In the genomic region with DNA sequence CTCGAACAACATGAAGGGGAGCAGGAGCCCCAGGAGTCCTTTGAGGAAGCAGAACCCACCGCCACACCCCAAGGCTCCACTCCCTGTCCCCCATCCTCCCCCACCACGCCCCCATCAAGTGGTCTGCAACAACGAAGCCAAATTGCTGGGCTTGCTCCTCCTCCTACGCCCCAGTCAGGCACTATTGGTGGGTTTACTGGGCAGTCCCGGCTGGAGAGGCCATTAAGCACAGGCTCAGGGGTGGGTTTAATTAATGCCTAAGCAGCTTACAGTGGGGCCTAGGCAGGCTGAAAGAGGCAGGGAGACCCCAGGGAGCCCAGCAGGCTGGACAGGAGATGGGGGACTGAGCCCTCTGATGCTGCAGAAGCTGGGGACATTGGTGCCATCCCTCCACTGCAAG, we compare ENCODE assay signal across 24 cellular contexts. TPM values are rescaled to one million over a fixed set of nuclear protein-coding genes. Genes with fewer than 3 reads are reported as not detected.
A peak's percentile ranks its signal among the peaks of the same experiment; 100 is the strongest.
DNase-seq lines count a peak whose midpoint lies in the region; ATAC-seq and TF ChIP-seq lines count a peak whose summit lies in the region.
"Had no signal": no experiment of that assay in that cellular context is flagged by ENCODE, and none has a peak within 500 bp of the region (broad histone marks: within the 10 kb centered on the region; RNA-seq: fewer than 3 reads in every experiment).

No MANE protein-coding gene starts in this region.

- H2AK5ac ChIP-seq in neuronal stem cell (ENCODE audit: low read depth, low read length) = peak overlapping the region; percentile 6

- H3K4me2 ChIP-seq in neuronal stem cell (ENCODE audit: insufficient read depth, low read length, poor library complexity, severe bottlenecking) = no peak overlapping the region

- H3K23ac ChIP-seq in neuronal stem cell (ENCODE audit: low read depth, low read length, poor library complexity) = no peak overlapping the region

- no peaks in the 10 kb centered on the region for H3K36me3 Mint-ChIP-seq in endodermal cell (ENCODE audit: low read depth)

- H2AFZ ChIP-seq in neuronal stem cell (ENCODE audit: low read length) = peak overlapping the region; percentile 17

- H3K27me3 ChIP-seq in endodermal cell (ENCODE audit: control insufficient read depth, insufficient read depth, low read length, poor library complexity, severe bottlenecking) (peaks cover 41% of the 10 kb centered on the region), neuronal stem cell (ENCODE audit: control insufficient read depth in 3 of 3, insufficient read depth in 3 of 3, low read depth in 1 of 3, low read length in 3 of 3) (peaks cover 0 to 37% (median 0%) of the 10 kb centered on the region in 3 experiments)

- POLR2A ChIA-PET in HEK293 (lab: Yijun Ruan, JAX) = interaction anchor here (0.8 kb wide), 1 partner anchor 36 kb away, joined by 3 read pairs; no protein-coding TSS in a partner anchor
- POLR2A ChIA-PET in HEK293T (lab: Yijun Ruan, JAX) = no interaction called here

- H3K4ac ChIP-seq in neuronal stem cell (ENCODE audit: low read length) = no peak overlapping the region

- no peak overlapping the region for H3K27ac Mint-ChIP-seq in endodermal cell
- H3K27ac Mint-ChIP-seq: CD4-positive, CD25-positive, alpha-beta regulatory T cell had no signal

- peaks cover 13% of the 10 kb centered on the region for H3K4me1 Mint-ChIP-seq in endodermal cell

- peaks cover 1% of the 10 kb centered on the region for H3K79me1 ChIP-seq in neuronal stem cell (ENCODE audit: low read depth, low read length)

- H3K14ac ChIP-seq in neuronal stem cell (ENCODE audit: low read length) = no peak overlapping the region

- CTCF ChIA-PET in HEK293 (lab: Yijun Ruan, JAX) = interaction anchor here (0.8 to 5.5 kb wide), 5 partner anchors 8 to 43 kb away, joined by 3 to 39 read pairs (median 9); no protein-coding TSS in a partner anchor
- CTCF ChIA-PET in HEK293T (lab: Yijun Ruan, JAX) = interaction anchor here (0.5 to 1.0 kb wide), 3 partner anchors 8 to 24 kb away, joined by 5 read pairs; no protein-coding TSS in a partner anchor

- H2BK12ac ChIP-seq in neuronal stem cell (ENCODE audit: low read length) = no peak overlapping the region

- no peak for TF ChIP-seq CTCF in HEK293 (tag by site-specific recombination; IDR thresholded peaks at IDR 0.05)
- no peak for TF ChIP-seq CTCF in endodermal cell (conservative IDR thresholded peaks at IDR 0.05)

- H3K27ac ChIP-seq in HEK293 (ENCODE audit: extremely low read depth, low read depth, low read length) = no peak overlapping the region
- H3K27ac ChIP-seq in endodermal cell (ENCODE audit: low read depth, low read length) = peak overlapping the region; percentile 10
- H3K27ac ChIP-seq in neuronal stem cell (replicated peaks; ENCODE audit: low read length) = peak overlapping the region; percentile 63
- H3K27ac ChIP-seq: BLaER1, SK-N-MC had no signal

- peak; percentile 87 for DNase-seq in NCI-H82 treated with DMSO at 0.1 percent for 48 hours (lab: John Stamatoyannopoulos, UW; ENCODE audit: unreplicated experiment)
- peak; percentile 69 for DNase-seq in endodermal cell
- DNase-seq in neuronal stem cell (ENCODE audit: low spot score) = no peak
- no peak for DNase-seq in AG08395 (ENCODE audit: low spot score)
- DNase-seq in HEK293T (ENCODE audit: extremely low spot score) = no peak
- DNase-seq: CD4-positive, CD25-positive, alpha-beta regulatory T cell; DMS153; DND-41; GOT3; KBM-7; MV-4-11; NCI-H1105 treated with DMSO at 0.1 percent for 48 hours; NCI-H146; NCI-H2029; SIG-M5 had no signal

- no peak overlapping the region for H3K4me3 ChIP-seq in HEK293 (ENCODE audit: low read depth, low read length)
- no peak overlapping the region for H3K4me3 ChIP-seq in endodermal cell (ENCODE audit: low read length)
- no peak overlapping the region for H3K4me3 ChIP-seq in neuronal stem cell (ENCODE audit: low read length in 2 of 2)
- H3K4me3 ChIP-seq: BLaER1, SK-N-MC had no signal

- no peak overlapping the region for H3K4me3 Mint-ChIP-seq in endodermal cell

- no peak overlapping the region for H4K8ac ChIP-seq in neuronal stem cell (ENCODE audit: low read depth, low read length)

- no peak overlapping the region for H3K9ac ChIP-seq in endodermal cell (ENCODE audit: extremely low read depth, low read length, poor library complexity, severe bottlenecking)
- H3K9ac ChIP-seq in neuronal stem cell (ENCODE audit: low read depth, low read length, poor library complexity) = peak overlapping the region; percentile 38
- H3K9ac ChIP-seq: BLaER1 had no signal

- H4K91ac ChIP-seq in neuronal stem cell (ENCODE audit: low read depth, low read length, poor library complexity) = no peak overlapping the region

- H2BK5ac ChIP-seq in neuronal stem cell (ENCODE audit: low read length) = no peak overlapping the region

- H3K9me3 Mint-ChIP-seq in endodermal cell = no peaks in the 10 kb centered on the region
- H3K9me3 Mint-ChIP-seq: CD4-positive, CD25-positive, alpha-beta regulatory T cell had no signal

- H2BK15ac ChIP-seq in neuronal stem cell (ENCODE audit: low read length) = peak overlapping the region; percentile 0

- H2BK120ac ChIP-seq in neuronal stem cell (ENCODE audit: low read depth, low read length) = no peak overlapping the region

- no peak for ATAC-seq in HG03039 (IDR thresholded peaks at IDR 0.05; ENCODE audit: unreplicated experiment)
- ATAC-seq: HCT116 had no signal

- peaks cover 14% of the 10 kb centered on the region for H3K4me1 ChIP-seq in HEK293 (ENCODE audit: control insufficient read depth, insufficient read depth, low read length)
- no peaks in the 10 kb centered on the region for H3K4me1 ChIP-seq in endodermal cell (ENCODE audit: control insufficient read depth, insufficient read depth, low read length)
- H3K4me1 ChIP-seq in neuronal stem cell (ENCODE audit: control insufficient read depth in 2 of 2, insufficient read depth in 1 of 2, low read depth in 1 of 2, low read length in 2 of 2) = peaks cover 26 to 39% of the 10 kb centered on the region in 2 donors

- peaks cover 0 to 5% of the 10 kb centered on the region in 2 experiments; a peak in 1 of 3 replicates for H3K36me3 ChIP-seq in HEK293 (ENCODE audit: control insufficient read depth in 2 of 2, insufficient read depth in 1 of 2, low read length in 2 of 2)
- no peaks in the 10 kb centered on the region for H3K36me3 ChIP-seq in endodermal cell (ENCODE audit: control insufficient read depth, insufficient read depth, low read length)
- peaks cover 0 to 8% of the 10 kb centered on the region in 2 donors for H3K36me3 ChIP-seq in neuronal stem cell (replicated peaks in 1 of 2; ENCODE audit: control insufficient read depth in 2 of 2, insufficient read depth in 2 of 2, low read length in 2 of 2)
- H3K36me3 ChIP-seq: BLaER1 had no signal

- peaks cover 46% of the 10 kb centered on the region for H3K27me3 Mint-ChIP-seq in endodermal cell (ENCODE audit: insufficient read depth)

- WGBS in endodermal cell (ENCODE audit: insufficient coverage in 1 of 2, insufficient read length in 1 of 2), 2 experiments = 55 to 76% methylated on average over 3 to 6 of the region's 6 CpGs
- no CpG with 5 or more reads among the region's 6 CpGs for WGBS in neuronal stem cell (ENCODE audit: extremely low coverage in 2 of 2, insufficient read length in 2 of 2, insufficient replicate concordance in 1 of 2), 2 donors

- H3K9me3 ChIP-seq in HEK293 (ENCODE audit: control insufficient read depth, insufficient read depth, low read depth, low read length) (no peaks in the 10 kb centered on the region), endodermal cell (ENCODE audit: control insufficient read depth, low read length) (no peaks in the 10 kb centered on the region), neuronal stem cell (replicated peaks in 1 of 2; ENCODE audit: control insufficient read depth in 2 of 2, insufficient read depth in 1 of 2, low read depth in 1 of 2, low read length in 2 of 2) (no peaks in the 10 kb centered on the region)
- H3K9me3 ChIP-seq: BLaER1 had no signal

- peak overlapping the region; percentile 63 for H3K18ac ChIP-seq in neuronal stem cell (ENCODE audit: low read length)

TF ChIP-seq in HEK293, 187 proteins besides CTCF, POLR2A, EP300 and RAD21:
- no peak for TF ChIP-seq SCRT1 (tag by site-specific recombination; IDR thresholded peaks at IDR 0.05; ENCODE audit: borderline replicate concordance)
- peak; percentile 48 for TF ChIP-seq ZIC2 (tag by site-specific recombination; IDR thresholded peaks at IDR 0.05)
- 0 out of 2 replicates have a peak, but pooled peaks have one; percentile 14 for TF ChIP-seq EGR2 (tag by site-specific recombination; IDR thresholded peaks at IDR 0.05; ENCODE audit: low read depth)
- peak; percentile 62 for TF ChIP-seq ZFHX2 (tag by site-specific recombination; conservative IDR thresholded peaks at IDR 0.05)
- TF ChIP-seq ZNF114 (tag by site-specific recombination; IDR thresholded peaks at IDR 0.05) = no peak

TF ChIP-seq in HEK293T, 16 proteins besides CTCF, POLR2A, EP300 and RAD21:
- no peak for TF ChIP-seq FOXM1 (IDR thresholded peaks at IDR 0.05; ENCODE audit: borderline replicate concordance)

RNA-seq across cellular contexts. Expression of a gene that starts 5.1 kb away (rescaled TPM):
- total RNA-seq in endodermal cell = 10 to 100 TPM; 16.2 to 18.3 TPM
- 19.7 TPM for polyA plus RNA-seq in endodermal cell (2013, experiment 1 of 2)
- 18.1 TPM for polyA plus RNA-seq in endodermal cell (2013, experiment 2 of 2)
- 13.6 TPM for polyA plus RNA-seq in neuronal stem cell (2013, experiment 1 of 2)
- polyA plus RNA-seq in neuronal stem cell (2013, experiment 2 of 2) = 14.1 TPM
- total RNA-seq: MCF 10A had no signal

RNA-seq across cellular contexts. Expression of a gene that starts 40.1 kb away (rescaled TPM):
- not detected for total RNA-seq in endodermal cell
- not detected for polyA plus RNA-seq in endodermal cell (2013, experiment 1 of 2)
- polyA plus RNA-seq in endodermal cell (2013, experiment 2 of 2) = not detected
- not detected for polyA plus RNA-seq in neuronal stem cell (2013, experiment 1 of 2)
- not detected for polyA plus RNA-seq in neuronal stem cell (2013, experiment 2 of 2)
- total RNA-seq: A172; CD4-positive, CD25-positive, alpha-beta regulatory T cell; LHCN-M2; MCF 10A; NCI-H460 had no signal
- polyA plus RNA-seq: CD4-positive, CD25-positive, alpha-beta regulatory T cell had no signal

RNA-seq across cellular contexts. Expression of a gene that starts 51.5 kb away (rescaled TPM):
- total RNA-seq in endodermal cell = 1 to 10 TPM; 1.3 to 1.4 TPM
- not detected for polyA plus RNA-seq in endodermal cell (2013, experiment 1 of 2)
- polyA plus RNA-seq in endodermal cell (2013, experiment 2 of 2) = not detected
- 0.70 TPM for polyA plus RNA-seq in neuronal stem cell (2013, experiment 1 of 2)
- polyA plus RNA-seq in neuronal stem cell (2013, experiment 2 of 2) = 0.65 TPM
- total RNA-seq: A172; CD4-positive, CD25-positive, alpha-beta regulatory T cell; LHCN-M2; MCF 10A; NCI-H460 had no signal
- polyA plus RNA-seq: CD4-positive, CD25-positive, alpha-beta regulatory T cell had no signal

RNA-seq across cellular contexts. Expression of a gene that starts 55.2 kb away (rescaled TPM):
- not detected for total RNA-seq in endodermal cell
- polyA plus RNA-seq in endodermal cell (2013, experiment 1 of 2) = not detected
- not detected for polyA plus RNA-seq in endodermal cell (2013, experiment 2 of 2)
- 0.04 TPM for polyA plus RNA-seq in neuronal stem cell (2013, experiment 1 of 2)
- 0.03 TPM for polyA plus RNA-seq in neuronal stem cell (2013, experiment 2 of 2)
- total RNA-seq: A172; CD4-positive, CD25-positive, alpha-beta regulatory T cell; LHCN-M2; MCF 10A; NCI-H460 had no signal
- polyA plus RNA-seq: CD4-positive, CD25-positive, alpha-beta regulatory T cell had no signal

Comparison
In these comparisons a context has a peak if more than half of its experiments do, and no peak if none do; other contexts are left out.
1. DNase-seq: peak in NCI-H82 treated with DMSO at 0.1 percent for 48 hours (single experiment) and endodermal cell (single experiment); none in neuronal stem cell (single experiment), AG08395 (single experiment) and HEK293T (single experiment).